In genomic region chr7:102251531-102252372, GRCh38 we compare ENCODE assay signal across 17 cellular contexts.
"Had no signal": no experiment of that assay in that cellular context is flagged by ENCODE, and none has a peak within 500 bp of the region (broad histone marks: within the 10 kb centered on the region; RNA-seq: fewer than 3 reads in every experiment).

No MANE protein-coding gene starts in this region.

- H3K27me3 Mint-ChIP-seq: activated B cell treated with CpG ODN at 0.5 μM for 24 hours; activated T-cell treated with anti-CD3 and anti-CD28 coated beads, Interleukin-2, amount 50 U/mL, for 24 hours; brain; naive thymus-derived CD8-positive, alpha-beta T cell; stimulated activated memory B cell treated with anti-CD40 and anti-IgM and Interleukin-4, amounts not matched to agents 10 μg/mL and 1 μg/mL and 100 μg/mL, for 72 hours had no signal

- H2AFZ ChIP-seq: hepatocyte had no signal

- H3K27me3 ChIP-seq: foreskin keratinocyte, hepatocyte, sigmoid colon, upper lobe of right lung had no signal

- H3K27ac Mint-ChIP-seq: activated B cell treated with CpG ODN at 0.5 μM for 24 hours; activated naive CD4-positive, alpha-beta T cell treated with anti-CD3 and anti-CD28 coated beads for 36 hours; activated T-cell treated with anti-CD3 and anti-CD28 coated beads, Interleukin-2, amount 50 U/mL, for 24 hours; stimulated activated memory B cell treated with anti-CD40 and anti-IgM and Interleukin-4, amounts not matched to agents 10 μg/mL and 1 μg/mL and 100 μg/mL, for 72 hours had no signal

- H3K4me1 ChIP-seq: foreskin keratinocyte, lower lobe of right lung, sigmoid colon, upper lobe of right lung had no signal

- H3K4me2 ChIP-seq: hepatocyte had no signal

- H3K27ac ChIP-seq: foreskin keratinocyte, hepatocyte, lower lobe of right lung, sigmoid colon, thoracic aorta, upper lobe of right lung had no signal

- H3K4me3 ChIP-seq: hepatocyte, lower lobe of right lung, sigmoid colon, thoracic aorta, upper lobe of right lung had no signal

- H3K9me3 Mint-ChIP-seq: activated B cell treated with CpG ODN at 0.5 μM for 24 hours; activated naive CD4-positive, alpha-beta T cell treated with anti-CD3 and anti-CD28 coated beads for 36 hours; activated T-cell treated with anti-CD3 and anti-CD28 coated beads, Interleukin-2, amount 50 U/mL, for 24 hours; brain; naive thymus-derived CD8-positive, alpha-beta T cell; stimulated activated memory B cell treated with anti-CD40 and anti-IgM and Interleukin-4, amounts not matched to agents 10 μg/mL and 1 μg/mL and 100 μg/mL, for 72 hours had no signal

- DNase-seq: activated B cell treated with CpG ODN at 0.5 μM for 24 hours; activated CD4-positive, alpha-beta T cell treated with anti-CD3 and anti-CD28 coated beads for 48 hours; activated CD8-positive, alpha-beta T cell treated with anti-CD3 and anti-CD28 coated beads, Interleukin-2, amount 10 ng/mL, durations not matched to agents 7 days and 5 days; activated naive CD4-positive, alpha-beta T cell treated with anti-CD3 and anti-CD28 coated beads for 36 hours; activated T-cell treated with anti-CD3 and anti-CD28 coated beads, Interleukin-2, amount 50 U/mL, for 24 hours; caudate nucleus; foreskin keratinocyte; left colon; lower lobe of right lung; sigmoid colon; stimulated activated CD4-positive, alpha-beta T cell treated with anti-CD3 and anti-CD28 coated beads, Interleukin-4, amount 100 ng/mL, for 4 hours; upper lobe of right lung had no signal

- H3K9me3 ChIP-seq: lower lobe of right lung, sigmoid colon, thoracic aorta, upper lobe of right lung had no signal

- ATAC-seq: activated CD8-positive, alpha-beta T cell treated with anti-CD3 and anti-CD28 coated beads, Interleukin-2, amount 10 ng/mL, durations not matched to agents 7 days and 5 days; foreskin keratinocyte; left colon; lower lobe of right lung; naive thymus-derived CD8-positive, alpha-beta T cell; stimulated activated memory B cell treated with anti-CD40 and anti-IgM and Interleukin-4, amounts not matched to agents 10 μg/mL and 1 μg/mL and 100 μg/mL, for 72 hours; upper lobe of right lung had no signal

- H3K4me3 Mint-ChIP-seq: activated B cell treated with CpG ODN at 0.5 μM for 24 hours; activated CD8-positive, alpha-beta T cell treated with anti-CD3 and anti-CD28 coated beads, Interleukin-2, amount 10 ng/mL, durations not matched to agents 7 days and 5 days; activated naive CD4-positive, alpha-beta T cell treated with anti-CD3 and anti-CD28 coated beads for 36 hours; activated T-cell treated with anti-CD3 and anti-CD28 coated beads, Interleukin-2, amount 50 U/mL, for 24 hours; brain; naive thymus-derived CD8-positive, alpha-beta T cell; stimulated activated memory B cell treated with anti-CD40 and anti-IgM and Interleukin-4, amounts not matched to agents 10 μg/mL and 1 μg/mL and 100 μg/mL, for 72 hours had no signal
